ENCODE assay signal across 1 cellular context in the genomic region with DNA sequence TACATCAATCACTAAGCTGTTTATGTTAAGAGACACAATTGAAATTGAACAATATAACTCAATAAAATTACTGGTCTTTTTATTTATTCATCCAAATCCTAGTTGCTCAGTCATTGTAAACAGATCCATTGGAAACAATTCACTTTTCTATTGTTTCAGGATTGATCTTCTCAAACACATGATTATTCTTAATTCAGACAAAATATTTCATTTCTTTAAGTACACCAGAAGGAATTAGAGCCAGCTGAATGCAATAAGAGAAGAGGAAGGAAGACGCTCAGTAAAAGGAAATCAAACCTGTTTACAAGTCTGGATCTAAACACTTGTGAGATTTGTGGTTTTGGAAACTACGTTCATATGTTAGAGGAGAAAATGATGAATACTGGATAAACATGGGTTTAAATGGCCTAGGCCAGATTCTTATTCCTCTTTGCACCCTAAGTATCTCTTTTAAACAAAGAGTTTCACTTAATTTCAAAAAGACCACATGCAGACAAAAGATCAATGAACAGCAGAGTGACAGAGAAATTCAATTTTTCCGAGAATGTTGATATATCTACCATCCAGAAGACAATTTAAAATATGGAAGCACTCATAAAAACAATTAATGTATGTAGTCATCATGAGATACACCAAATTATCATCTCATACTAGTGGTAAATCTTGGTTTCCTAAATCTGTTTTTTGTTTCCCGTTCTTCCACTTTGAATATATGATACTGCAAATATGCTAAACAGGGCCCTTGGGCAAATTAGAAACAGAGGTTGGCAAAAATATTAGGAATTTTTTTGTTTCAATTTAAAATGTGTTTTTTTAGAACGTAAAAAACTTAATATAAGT.
TF ChIP-seq lines count a peak whose summit lies in the region.

No MANE protein-coding gene starts in this region.

TF ChIP-seq in SK-N-SH treated with all-trans-retinoic acid at 6 μM for 48 hours, 23 proteins besides CTCF, POLR2A, EP300 and RAD21 (continued from another document):
- no peak for TF ChIP-seq BACH2 (CRISPR knock-in tag; IDR thresholded peaks at IDR 0.05; ENCODE audit: borderline replicate concordance)
- no peak for TF ChIP-seq ISL1 (CRISPR knock-in tag; IDR thresholded peaks at IDR 0.05)
- no peak for TF ChIP-seq OSR1 (CRISPR knock-in tag; IDR thresholded peaks at IDR 0.05)
